Comparison of ENCODE assay signal across 10 cellular contexts in the genomic region with DNA sequence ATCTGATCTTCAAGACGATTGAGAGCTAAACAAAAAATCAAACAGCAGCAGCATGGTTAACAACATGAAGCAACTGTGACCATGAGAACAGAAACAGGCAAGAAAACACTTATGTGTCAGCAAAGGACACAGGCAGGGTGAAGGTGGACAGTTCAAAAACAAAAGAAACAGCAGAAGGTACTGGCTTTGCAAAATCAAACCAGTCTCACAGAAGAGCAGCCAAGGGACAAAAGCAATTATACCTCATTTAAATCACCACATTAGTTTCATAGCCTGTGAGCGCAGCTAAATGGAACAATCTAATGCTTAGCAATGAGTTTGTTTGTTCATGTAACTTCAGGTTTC. TPM values are rescaled to one million over a fixed set of nuclear protein-coding genes. Genes with fewer than 3 reads are reported as not detected.
A peak's percentile ranks its signal among the peaks of the same experiment; 100 is the strongest.
DNase-seq lines count a peak whose midpoint lies in the region; ATAC-seq lines count a peak whose summit lies in the region.
"Had no signal": no experiment of that assay in that cellular context is flagged by ENCODE, and none has a peak within 500 bp of the region (broad histone marks: within the 10 kb centered on the region; RNA-seq: fewer than 3 reads in every experiment).

No MANE protein-coding gene starts in this region.

- H3K9me3 ChIP-seq in esophagus (ENCODE audit: control insufficient read depth in 2 of 2, insufficient read depth in 1 of 2, low read depth in 1 of 2, low read length in 1 of 2): no peaks in the 10 kb centered on the region
- H3K9me3 ChIP-seq: mucosa of descending colon had no signal

- no peaks in the 10 kb centered on the region for H3K27me3 ChIP-seq in esophagus (ENCODE audit: control insufficient read depth in 1 of 2, insufficient read depth in 2 of 2, low read length in 2 of 2)

- ATAC-seq in GM18511 (IDR thresholded peaks at IDR 0.05; ENCODE audit: unreplicated experiment) (peak; percentile 47), sciatic nerve (peak; percentile 38), GM18909 (IDR thresholded peaks at IDR 0.05; ENCODE audit: poor library complexity, unreplicated experiment) (no peak)

- 38 to 53% methylated on average over 2 of the region's 2 CpGs for WGBS in esophagus, 2 donors

- intact Hi-C loops in sciatic nerve (cut with DNase I): no loop called here

- DNase-seq in NCI-H146 treated with DMSO at 0.1 percent for 48 hours (lab: John Stamatoyannopoulos, UW; ENCODE audit: unreplicated experiment) (peak; percentile 62), sciatic nerve (ENCODE audit: low spot score) (no peak), T1000 (lab: John Stamatoyannopoulos, UW) (no peak), 8988T (no peak), EL (no peak)
- DNase-seq: mucosa of descending colon, NCI-H1105 treated with DMSO at 0.1 percent for 48 hours had no signal

- peaks cover 0 to 3% of the 10 kb centered on the region in 2 donors for H3K4me1 ChIP-seq in esophagus (ENCODE audit: control insufficient read depth in 2 of 2, insufficient read depth in 2 of 2, low read length in 1 of 2)

- H3K4me3 ChIP-seq in esophagus (ENCODE audit: low read depth in 1 of 2, low read length in 2 of 2): no peak overlapping the region
- H3K4me3 ChIP-seq: mucosa of descending colon had no signal

- H3K36me3 ChIP-seq in esophagus (ENCODE audit: control insufficient read depth in 2 of 2, insufficient read depth in 2 of 2, low read length in 1 of 2): peaks cover 9 to 16% of the 10 kb centered on the region in 2 donors

- H3K27ac ChIP-seq in esophagus (ENCODE audit: low read depth in 2 of 2, low read length in 1 of 2): peak overlapping the region; percentile 12 to 49

RNA-seq across cellular contexts. Expression of gene CAPN2, which starts 59.1 kb away (rescaled TPM):
- 100 to 1,000 TPM in 1 of 2 donors, 10 to 100 TPM in 1; 89.8 to 159 TPM for polyA plus RNA-seq in esophagus
- 186 TPM for total RNA-seq in sciatic nerve
